Comparison of ENCODE assay signal across 25 cellular contexts in genomic region chr2:223972656-223973102, GRCh38.
"Had no signal": no experiment of that assay in that cellular context is flagged by ENCODE, and none has a peak within 500 bp of the region (broad histone marks: within the 10 kb centered on the region; RNA-seq: fewer than 3 reads in every experiment).

No MANE protein-coding gene starts in this region.

- H3K4me1 Mint-ChIP-seq: memory B cell, mesothelial cell of epicardium, neural progenitor cell had no signal

- H3K36me3 Mint-ChIP-seq: mesothelial cell of epicardium; naive B cell; natural killer cell treated with Interleukin-12 subunit alpha and Interleukin-12 subunit beta and Interleukin-15 and Interleukin-18, amount 100 ng/mL, for 72 hours; neural progenitor cell had no signal

- H3K9ac ChIP-seq: neural progenitor cell had no signal

- H3K27me3 Mint-ChIP-seq: memory B cell; naive B cell; natural killer cell treated with Interleukin-12 subunit alpha and Interleukin-12 subunit beta and Interleukin-15 and Interleukin-18, amount 100 ng/mL, for 72 hours; stimulated activated memory B cell treated with anti-CD40 and anti-IgM and Interleukin-4, amounts not matched to agents 10 μg/mL and 1 μg/mL and 100 μg/mL, for 72 hours; stimulated activated naive CD8-positive, alpha-beta T cell treated with anti-CD3 and anti-CD28 coated beads, Interleukin-15, amount 100 ng/mL, for 72 hours had no signal

- H3K27ac ChIP-seq: esophagus muscularis mucosa, foreskin keratinocyte, neural progenitor cell, prostate gland, sigmoid colon, spleen, suprapubic skin, transverse colon, upper lobe of right lung, uterus had no signal

- H3K9me3 Mint-ChIP-seq: immature natural killer cell; memory B cell; mesothelial cell of epicardium; naive B cell; natural killer cell treated with Interleukin-12 subunit alpha and Interleukin-12 subunit beta and Interleukin-15 and Interleukin-18, amount 100 ng/mL, for 72 hours; neural progenitor cell; stimulated activated memory B cell treated with anti-CD40 and anti-IgM and Interleukin-4, amounts not matched to agents 10 μg/mL and 1 μg/mL and 100 μg/mL, for 72 hours; stimulated activated naive CD8-positive, alpha-beta T cell treated with anti-CD3 and anti-CD28 coated beads, Interleukin-15, amount 100 ng/mL, for 72 hours had no signal

- H2AFZ ChIP-seq: neural progenitor cell had no signal

- H3K4me2 ChIP-seq: neural progenitor cell had no signal

- H3K9me3 ChIP-seq: esophagus muscularis mucosa, mucosa of descending colon, prostate gland, sigmoid colon, spleen, suprapubic skin, transverse colon, upper lobe of right lung, uterus had no signal

- ATAC-seq: foreskin keratinocyte; mucosa of descending colon; natural killer cell treated with Interleukin-12 subunit alpha and Interleukin-12 subunit beta and Interleukin-15 and Interleukin-18, amount 100 ng/mL, for 72 hours; right cardiac atrium; stimulated activated memory B cell treated with anti-CD40 and anti-IgM and Interleukin-4, amounts not matched to agents 10 μg/mL and 1 μg/mL and 100 μg/mL, for 72 hours; stimulated activated naive CD8-positive, alpha-beta T cell treated with anti-CD3 and anti-CD28 coated beads, Interleukin-15, amount 100 ng/mL, for 72 hours; upper lobe of right lung had no signal

- H3K36me3 ChIP-seq: neural progenitor cell, prostate gland, uterus had no signal

- H3K4me3 Mint-ChIP-seq: immature natural killer cell; memory B cell; mesothelial cell of epicardium; naive B cell; natural killer cell treated with Interleukin-12 subunit alpha and Interleukin-12 subunit beta and Interleukin-15 and Interleukin-18, amount 100 ng/mL, for 72 hours; neural progenitor cell; stimulated activated memory B cell treated with anti-CD40 and anti-IgM and Interleukin-4, amounts not matched to agents 10 μg/mL and 1 μg/mL and 100 μg/mL, for 72 hours; stimulated activated naive CD8-positive, alpha-beta T cell treated with anti-CD3 and anti-CD28 coated beads, Interleukin-15, amount 100 ng/mL, for 72 hours had no signal

- H3K27ac Mint-ChIP-seq: immature natural killer cell; memory B cell; mesothelial cell of epicardium; naive B cell; natural killer cell treated with Interleukin-12 subunit alpha and Interleukin-12 subunit beta and Interleukin-15 and Interleukin-18, amount 100 ng/mL, for 72 hours; neural progenitor cell; stimulated activated memory B cell treated with anti-CD40 and anti-IgM and Interleukin-4, amounts not matched to agents 10 μg/mL and 1 μg/mL and 100 μg/mL, for 72 hours had no signal

- H3K27me3 ChIP-seq: esophagus muscularis mucosa, foreskin keratinocyte, neural progenitor cell, sigmoid colon, spleen, suprapubic skin, transverse colon, upper lobe of right lung, uterus had no signal

- DNase-seq: effector CD8-positive, alpha-beta T cell; foreskin keratinocyte; hypothalamus; immature natural killer cell; islet precursor cell; kidney glomerular epithelial cell; mucosa of descending colon; naive B cell; right cardiac atrium; sigmoid colon; spleen; stimulated activated CD4-positive, alpha-beta T cell treated with anti-CD3 and anti-CD28 coated beads, Interleukin-4, amount 100 ng/mL, for 4 hours; stimulated activated naive CD8-positive, alpha-beta T cell treated with anti-CD3 and anti-CD28 coated beads, Interleukin-15, amount 100 ng/mL, for 72 hours; transverse colon; upper lobe of right lung; uterus had no signal

- H3K4me3 ChIP-seq: esophagus muscularis mucosa, lung, mucosa of descending colon, neural progenitor cell, prostate gland, sigmoid colon, spleen, suprapubic skin, transverse colon, upper lobe of right lung, uterus had no signal

- H3K4me1 ChIP-seq: foreskin keratinocyte, neural progenitor cell, prostate gland, sigmoid colon, suprapubic skin, transverse colon, upper lobe of right lung, uterus had no signal
